ENCODE assay signal across 1 cellular context in the genomic region with DNA sequence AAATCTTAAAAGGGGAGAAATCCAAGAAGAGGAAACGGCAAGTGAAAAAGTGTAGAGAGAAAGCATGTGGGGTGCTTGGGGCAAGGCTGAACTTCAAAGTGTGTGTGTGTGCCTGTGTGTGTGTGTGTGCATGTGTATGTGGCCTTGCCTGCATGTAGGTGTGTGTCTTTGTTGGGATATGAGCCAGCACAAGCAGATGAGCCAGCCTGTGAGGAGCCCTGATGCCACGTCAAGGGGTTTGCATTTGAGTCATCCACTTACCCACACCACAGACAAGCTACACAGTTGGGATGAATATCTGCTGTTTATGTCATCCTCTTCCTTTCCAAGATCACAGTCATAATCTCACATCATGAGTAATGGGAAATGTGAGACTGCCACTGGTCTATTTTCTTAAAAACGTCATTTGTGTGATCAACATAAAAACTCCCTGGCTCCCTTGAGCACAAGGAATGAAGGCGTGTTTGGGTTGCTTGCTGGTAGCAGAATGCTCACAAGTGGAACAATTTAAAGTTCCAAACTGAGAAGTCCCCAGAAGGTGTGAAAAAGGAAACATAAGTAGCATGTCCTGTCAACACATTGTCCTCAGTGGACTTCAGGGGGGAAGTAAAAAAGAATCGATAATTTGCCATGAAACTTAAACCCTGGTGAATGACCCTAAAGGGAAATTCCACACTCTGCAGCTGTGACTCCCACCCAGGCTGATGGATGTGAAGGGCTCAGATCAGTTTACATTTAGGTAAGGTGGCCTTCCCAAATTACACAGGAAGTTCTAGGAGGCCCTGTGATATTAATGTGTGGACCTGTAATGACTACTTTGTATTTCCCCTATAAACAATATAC.
A peak's percentile ranks its signal among the peaks of the same experiment; 100 is the strongest.
TF ChIP-seq lines count a peak whose summit lies in the region.

No MANE protein-coding gene starts in this region.

TF ChIP-seq in HepG2, 621 proteins besides CTCF, POLR2A, EP300 and RAD21:
- TF ChIP-seq ZNF841 (CRISPR knock-in tag; IDR thresholded peaks at IDR 0.05; ENCODE audit: borderline replicate concordance) (no peak), CREB1 (IDR thresholded peaks at IDR 0.05) (peak; percentile 60; the same call in 1 of the 2 replicates), CREB1 (CRISPR knock-in tag; IDR thresholded peaks at IDR 0.05) (no peak), KLF9 (CRISPR knock-in tag; IDR thresholded peaks at IDR 0.05; ENCODE audit: low read depth) (no peak), ZNF703 (CRISPR knock-in tag; IDR thresholded peaks at IDR 0.05; ENCODE audit: borderline replicate concordance) (no peak), ZBTB21 (CRISPR knock-in tag; IDR thresholded peaks at IDR 0.05) (0 out of 2 replicates have a peak, but pooled peaks have one; percentile 20), NFYB (CRISPR knock-in tag; IDR thresholded peaks at IDR 0.05) (no peak), NR2F2 (IDR thresholded peaks at IDR 0.05; ENCODE audit: borderline replicate concordance, low read depth) (no peak)
- TF ChIP-seq, protein P1, sequence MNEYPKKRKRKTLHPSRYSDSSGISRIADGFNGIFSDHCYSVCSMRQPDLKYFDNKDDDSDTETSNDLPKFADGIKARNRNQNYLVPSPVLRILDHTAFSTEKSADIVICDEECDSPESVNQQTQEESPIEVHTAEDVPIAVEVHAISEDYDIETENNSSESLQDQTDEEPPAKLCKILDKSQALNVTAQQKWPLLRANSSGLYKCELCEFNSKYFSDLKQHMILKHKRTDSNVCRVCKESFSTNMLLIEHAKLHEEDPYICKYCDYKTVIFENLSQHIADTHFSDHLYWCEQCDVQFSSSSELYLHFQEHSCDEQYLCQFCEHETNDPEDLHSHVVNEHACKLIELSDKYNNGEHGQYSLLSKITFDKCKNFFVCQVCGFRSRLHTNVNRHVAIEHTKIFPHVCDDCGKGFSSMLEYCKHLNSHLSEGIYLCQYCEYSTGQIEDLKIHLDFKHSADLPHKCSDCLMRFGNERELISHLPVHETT (CRISPR knock-in tag; conservative IDR thresholded peaks at IDR 0.05) = no peak
- TF ChIP-seq, protein P2, sequence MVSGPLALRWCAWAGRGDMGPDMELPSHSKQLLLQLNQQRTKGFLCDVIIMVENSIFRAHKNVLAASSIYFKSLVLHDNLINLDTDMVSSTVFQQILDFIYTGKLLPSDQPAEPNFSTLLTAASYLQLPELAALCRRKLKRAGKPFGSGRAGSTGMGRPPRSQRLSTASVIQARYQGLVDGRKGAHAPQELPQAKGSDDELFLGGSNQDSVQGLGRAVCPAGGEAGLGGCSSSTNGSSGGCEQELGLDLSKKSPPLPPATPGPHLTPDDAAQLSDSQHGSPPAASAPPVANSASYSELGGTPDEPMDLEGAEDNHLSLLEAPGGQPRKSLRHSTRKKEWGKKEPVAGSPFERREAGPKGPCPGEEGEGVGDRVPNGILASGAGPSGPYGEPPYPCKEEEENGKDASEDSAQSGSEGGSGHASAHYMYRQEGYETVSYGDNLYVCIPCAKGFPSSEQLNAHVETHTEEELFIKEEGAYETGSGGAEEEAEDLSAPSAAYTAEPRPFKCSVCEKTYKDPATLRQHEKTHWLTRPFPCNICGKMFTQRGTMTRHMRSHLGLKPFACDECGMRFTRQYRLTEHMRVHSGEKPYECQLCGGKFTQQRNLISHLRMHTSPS (CRISPR knock-in tag; IDR thresholded peaks at IDR 0.05; ENCODE audit: low read depth) = no peak
- TF ChIP-seq, protein P3, sequence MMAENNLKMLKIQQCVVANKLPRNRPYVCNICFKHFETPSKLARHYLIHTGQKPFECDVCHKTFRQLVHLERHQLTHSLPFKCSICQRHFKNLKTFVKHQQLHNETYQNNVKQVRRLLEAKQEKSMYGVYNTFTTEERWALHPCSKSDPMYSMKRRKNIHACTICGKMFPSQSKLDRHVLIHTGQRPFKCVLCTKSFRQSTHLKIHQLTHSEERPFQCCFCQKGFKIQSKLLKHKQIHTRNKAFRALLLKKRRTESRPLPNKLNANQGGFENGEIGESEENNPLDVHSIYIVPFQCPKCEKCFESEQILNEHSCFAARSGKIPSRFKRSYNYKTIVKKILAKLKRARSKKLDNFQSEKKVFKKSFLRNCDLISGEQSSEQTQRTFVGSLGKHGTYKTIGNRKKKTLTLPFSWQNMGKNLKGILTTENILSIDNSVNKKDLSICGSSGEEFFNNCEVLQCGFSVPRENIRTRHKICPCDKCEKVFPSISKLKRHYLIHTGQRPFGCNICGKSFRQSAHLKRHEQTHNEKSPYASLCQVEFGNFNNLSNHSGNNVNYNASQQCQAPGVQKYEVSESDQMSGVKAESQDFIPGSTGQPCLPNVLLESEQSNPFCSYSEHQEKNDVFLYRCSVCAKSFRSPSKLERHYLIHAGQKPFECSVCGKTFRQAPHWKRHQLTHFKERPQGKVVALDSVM (CRISPR knock-in tag; IDR thresholded peaks at IDR 0.05) = no peak
